ENCODE assay signal across 1 cellular context in genomic region chr12:120367252-120367923, GRCh38.
TF ChIP-seq lines count a peak whose summit lies in the region.

No MANE protein-coding gene starts in this region.

TF ChIP-seq in HEK293, 187 proteins besides CTCF, POLR2A, EP300 and RAD21 (continued from another document):
- peak; percentile 45; the same call in 1 of the 2 replicates for TF ChIP-seq SP3 (tag by site-specific recombination; IDR thresholded peaks at IDR 0.05)
- 0 out of 2 replicates have a peak, but pooled peaks have one; percentile 54 for TF ChIP-seq IKZF3 (tag by site-specific recombination; IDR thresholded peaks at IDR 0.05)
- TF ChIP-seq ZNF654 (tag by site-specific recombination; IDR thresholded peaks at IDR 0.05; ENCODE audit: low read depth): 0 out of 2 replicates have a peak, but pooled peaks have one; percentile 5
- TF ChIP-seq ZNF423 (tag by site-specific recombination; IDR thresholded peaks at IDR 0.05): no peak
- peak; percentile 75 for TF ChIP-seq KLF1 (tag by site-specific recombination; IDR thresholded peaks at IDR 0.05)
- TF ChIP-seq ZNF398 (tag by site-specific recombination; IDR thresholded peaks at IDR 0.05): peak; percentile 96
- TF ChIP-seq ZNF404 (tag by site-specific recombination; IDR thresholded peaks at IDR 0.05): no peak
- no peak for TF ChIP-seq ZNF214 (tag by site-specific recombination; IDR thresholded peaks at IDR 0.05; ENCODE audit: borderline replicate concordance)
